Comparison of ENCODE assay signal across 2 cellular contexts in genomic region chr6:43083041-43083669, GRCh38.
TF ChIP-seq lines count a peak whose summit lies in the region.

No MANE protein-coding gene starts in this region.

TF ChIP-seq in HepG2, 621 proteins besides CTCF, POLR2A, EP300 and RAD21 (continues in another document):
- no peak for TF ChIP-seq ZNF329 (CRISPR knock-in tag; IDR thresholded peaks at IDR 0.05; ENCODE audit: low read depth)
- TF ChIP-seq NFYB (CRISPR knock-in tag; IDR thresholded peaks at IDR 0.05) = no peak
- TF ChIP-seq ARID5B (CRISPR knock-in tag; IDR thresholded peaks at IDR 0.05) = no peak
- TF ChIP-seq ARID2 (CRISPR knock-in tag; IDR thresholded peaks at IDR 0.05; ENCODE audit: borderline replicate concordance) = no peak
- TF ChIP-seq GTF3A (CRISPR knock-in tag; conservative IDR thresholded peaks at IDR 0.05) = no peak
- peak; percentile 14; the same call in 1 of the 2 replicates for TF ChIP-seq SALL1 (CRISPR knock-in tag; IDR thresholded peaks at IDR 0.05)
- TF ChIP-seq SAFB2 (CRISPR knock-in tag; IDR thresholded peaks at IDR 0.05; ENCODE audit: borderline replicate concordance, low read depth) = no peak
- TF ChIP-seq ZBTB46 (CRISPR knock-in tag; IDR thresholded peaks at IDR 0.05; ENCODE audit: borderline replicate concordance) = no peak
- no peak for TF ChIP-seq PPARG (CRISPR knock-in tag; conservative IDR thresholded peaks at IDR 0.05)
- no peak for TF ChIP-seq BHLHE40 (IDR thresholded peaks at IDR 0.05; ENCODE audit: low read length)
- TF ChIP-seq FLYWCH1 (CRISPR knock-in tag; IDR thresholded peaks at IDR 0.05) = no peak
- 0 out of 2 replicates have a peak, but pooled peaks have one; percentile 37 for TF ChIP-seq NRL (CRISPR knock-in tag; IDR thresholded peaks at IDR 0.05; ENCODE audit: borderline replicate concordance)
- TF ChIP-seq BCL3 (CRISPR knock-in tag; IDR thresholded peaks at IDR 0.05) = no peak
- no peak for TF ChIP-seq KDM4B (CRISPR knock-in tag; IDR thresholded peaks at IDR 0.05)
- TF ChIP-seq ZNF639 (CRISPR knock-in tag; conservative IDR thresholded peaks at IDR 0.05) = no peak
- no peak for TF ChIP-seq PHF5A (CRISPR knock-in tag; IDR thresholded peaks at IDR 0.05; ENCODE audit: low read depth, unreplicated experiment)

TF ChIP-seq in WTC11, 78 proteins besides CTCF, POLR2A, EP300 and RAD21:
- TF ChIP-seq SP1 (CRISPR knock-in tag; conservative IDR thresholded peaks at IDR 0.05) (no peak), SOX15 (CRISPR knock-in tag; IDR thresholded peaks at IDR 0.05) (no peak), JAZF1 (CRISPR knock-in tag; IDR thresholded peaks at IDR 0.05) (no peak), AFF4 (CRISPR knock-in tag; IDR thresholded peaks at IDR 0.05; ENCODE audit: borderline replicate concordance) (no peak), CREB1 (CRISPR knock-in tag; IDR thresholded peaks at IDR 0.05) (no peak), NR2C2 (CRISPR knock-in tag; IDR thresholded peaks at IDR 0.05) (no peak), ERG (CRISPR knock-in tag; IDR thresholded peaks at IDR 0.05) (no peak), KAT7 (CRISPR knock-in tag; IDR thresholded peaks at IDR 0.05; ENCODE audit: borderline replicate concordance) (no peak), ZNF416 (CRISPR knock-in tag; IDR thresholded peaks at IDR 0.05) (no peak), NR3C1 (CRISPR knock-in tag; conservative IDR thresholded peaks at IDR 0.05; ENCODE audit: low read depth) (no peak), ETV6 (CRISPR knock-in tag; IDR thresholded peaks at IDR 0.05) (no peak), ATF2 (CRISPR knock-in tag; IDR thresholded peaks at IDR 0.05; ENCODE audit: borderline replicate concordance, low read depth) (no peak), ZNF232 (CRISPR knock-in tag; IDR thresholded peaks at IDR 0.05) (no peak), IRF1 (CRISPR knock-in tag; IDR thresholded peaks at IDR 0.05) (no peak), ESRRA (CRISPR knock-in tag; IDR thresholded peaks at IDR 0.05; ENCODE audit: borderline replicate concordance) (no peak), SMAD3 (CRISPR knock-in tag; IDR thresholded peaks at IDR 0.05; ENCODE audit: borderline replicate concordance) (no peak), MXD4 (CRISPR knock-in tag; IDR thresholded peaks at IDR 0.05; ENCODE audit: borderline replicate concordance) (no peak), SMAD4 (CRISPR knock-in tag; IDR thresholded peaks at IDR 0.05) (no peak)
